ENCODE assay signal across 21 cellular contexts in the genomic region with DNA sequence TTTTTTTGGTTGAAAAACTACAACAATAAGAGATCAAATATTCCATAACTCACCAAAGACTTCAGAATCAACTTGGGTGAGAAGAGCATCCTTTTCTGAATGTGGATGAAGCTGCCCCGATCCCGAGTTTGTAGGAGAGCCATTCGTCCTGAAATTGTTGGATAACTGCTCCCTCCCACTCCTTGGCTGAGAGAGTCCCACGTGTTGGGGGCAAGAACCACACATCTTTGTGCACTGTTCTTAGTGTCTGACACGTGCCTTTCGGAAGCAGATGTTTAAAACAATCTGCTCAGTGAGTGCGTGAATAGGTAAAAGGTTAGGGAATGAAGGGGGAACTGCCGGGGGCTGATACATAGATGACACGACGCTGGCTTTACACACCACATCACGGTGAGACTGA.
"Had no signal": no experiment of that assay in that cellular context is flagged by ENCODE, and none has a peak within 500 bp of the region (broad histone marks: within the 10 kb centered on the region; RNA-seq: fewer than 3 reads in every experiment).

No MANE protein-coding gene starts in this region.

- H3K4me2 ChIP-seq: smooth muscle cell had no signal

- H3K4me3 ChIP-seq: adrenal gland, breast epithelium, lung, pancreas, smooth muscle cell, thoracic aorta, upper lobe of left lung had no signal

- ATAC-seq: activated CD8-positive, alpha-beta T cell treated with anti-CD3 and anti-CD28 coated beads for 36 hours; left lobe of liver; natural killer cell; pancreas; sciatic nerve; stimulated activated memory B cell treated with anti-CD40 and anti-IgM and Interleukin-4, amounts not matched to agents 10 μg/mL and 1 μg/mL and 100 μg/mL, for 72 hours had no signal

- H3K9me3 ChIP-seq: adrenal gland, breast epithelium, pancreas, thoracic aorta, upper lobe of left lung had no signal

- H3K36me3 ChIP-seq: adrenal gland, breast epithelium, pancreas, thoracic aorta, upper lobe of left lung had no signal

- H3K27me3 ChIP-seq: adrenal gland, pancreas, upper lobe of left lung had no signal

- H3K4me1 ChIP-seq: breast epithelium had no signal

- H3K27ac ChIP-seq: adrenal gland, breast epithelium, pancreas, thoracic aorta, upper lobe of left lung had no signal

- FAIRE-seq: astrocyte, keratinocyte, pancreas had no signal

- DNase-seq: activated CD4-positive, alpha-beta T cell treated with anti-CD3 and anti-CD28 coated beads, Interleukin-2, amount 10 ng/mL, durations not matched to agents 24 days and 14 days; activated CD8-positive, alpha-beta T cell treated with anti-CD3 and anti-CD28 coated beads for 36 hours; activated T-cell treated with anti-CD3 and anti-CD28 coated beads, Interleukin-2, amount 50 U/mL, for 24 hours; adrenal gland; effector CD8-positive, alpha-beta T cell; foreskin fibroblast; natural killer cell; stimulated activated CD4-positive, alpha-beta T cell treated with anti-CD3 and anti-CD28 coated beads, Interleukin-4, amount 100 ng/mL, for 24 hours; T-helper 1 cell; T1000; upper lobe of left lung had no signal
